ENCODE assay signal across 22 cellular contexts in genomic region chr15:38212759-38213158, GRCh38.
"Had no signal": no experiment of that assay in that cellular context is flagged by ENCODE, and none has a peak within 500 bp of the region (broad histone marks: within the 10 kb centered on the region; RNA-seq: fewer than 3 reads in every experiment).

No MANE protein-coding gene starts in this region.

- H3K4me1 Mint-ChIP-seq: activated CD4-positive, alpha-beta T cell treated with anti-CD3 and anti-CD28 coated beads, Interleukin-2, amount 10 ng/mL, durations not matched to agents 24 days and 14 days; activated naive CD4-positive, alpha-beta T cell treated with anti-CD3 and anti-CD28 coated beads, Interleukin-2, amount 10 ng/mL, durations not matched to agents 7 days and 5 days had no signal

- H3K4me3 Mint-ChIP-seq: activated CD4-positive, alpha-beta T cell treated with anti-CD3 and anti-CD28 coated beads, Interleukin-2, amount 10 ng/mL, durations not matched to agents 24 days and 14 days; activated naive CD4-positive, alpha-beta T cell treated with anti-CD3 and anti-CD28 coated beads, Interleukin-2, amount 10 ng/mL, durations not matched to agents 7 days and 5 days; activated naive CD8-positive, alpha-beta T cell treated with anti-CD3 and anti-CD28 coated beads for 36 hours; activated T-cell treated with anti-CD3 and anti-CD28 coated beads, Interleukin-2, amount 50 U/mL, for 72 hours had no signal

- H3K36me3 ChIP-seq: brain microvascular endothelial cell, cardiac muscle cell, SJCRH30 had no signal

- H3K36me3 Mint-ChIP-seq: activated naive CD4-positive, alpha-beta T cell treated with anti-CD3 and anti-CD28 coated beads, Interleukin-2, amount 10 ng/mL, durations not matched to agents 7 days and 5 days; activated naive CD8-positive, alpha-beta T cell treated with anti-CD3 and anti-CD28 coated beads for 36 hours had no signal

- H3K27ac Mint-ChIP-seq: activated CD4-positive, alpha-beta T cell treated with anti-CD3 and anti-CD28 coated beads, Interleukin-2, amount 10 ng/mL, durations not matched to agents 24 days and 14 days; activated naive CD4-positive, alpha-beta T cell treated with anti-CD3 and anti-CD28 coated beads, Interleukin-2, amount 10 ng/mL, durations not matched to agents 7 days and 5 days; activated naive CD8-positive, alpha-beta T cell treated with anti-CD3 and anti-CD28 coated beads for 36 hours; activated T-cell treated with anti-CD3 and anti-CD28 coated beads, Interleukin-2, amount 50 U/mL, for 72 hours; activated T-helper 2 cell treated with anti-CD3 and anti-CD28 coated beads, Interferon-gamma antibody, Interleukin-2, Interleukin-4, amounts not matched to agents 10 μg/mL and 5 μg/mL and 100 μg/mL, durations not matched to agents 14 hours and 24 hours and 36 hours had no signal

- H3K9me3 ChIP-seq: SJCRH30 had no signal

- H3K27me3 ChIP-seq: brain microvascular endothelial cell, cardiac muscle cell, SJCRH30 had no signal

- H3K9me3 Mint-ChIP-seq: activated CD4-positive, alpha-beta T cell treated with anti-CD3 and anti-CD28 coated beads, Interleukin-2, amount 10 ng/mL, durations not matched to agents 24 days and 14 days; activated naive CD4-positive, alpha-beta T cell treated with anti-CD3 and anti-CD28 coated beads, Interleukin-2, amount 10 ng/mL, durations not matched to agents 7 days and 5 days; activated naive CD8-positive, alpha-beta T cell treated with anti-CD3 and anti-CD28 coated beads for 36 hours; activated T-cell treated with anti-CD3 and anti-CD28 coated beads, Interleukin-2, amount 50 U/mL, for 72 hours; activated T-helper 2 cell treated with anti-CD3 and anti-CD28 coated beads, Interferon-gamma antibody, Interleukin-2, Interleukin-4, amounts not matched to agents 10 μg/mL and 5 μg/mL and 100 μg/mL, durations not matched to agents 14 hours and 24 hours and 36 hours had no signal

- H3K4me3 ChIP-seq: cardiac muscle cell, SJCRH30 had no signal

- DNase-seq: activated CD4-positive, alpha-beta T cell treated with anti-CD3 and anti-CD28 coated beads, Interleukin-2, amount 10 ng/mL, durations not matched to agents 24 days and 14 days; activated CD4-positive, alpha-beta T cell treated with anti-CD3 and anti-CD28 coated beads, Interleukin-2, amount 50 U/mL, for 48 hours; activated gamma-delta T cell treated with Interleukin-2 at 50 U/mL for 16 hours; activated naive CD4-positive, alpha-beta T cell treated with anti-CD3 and anti-CD28 coated beads, Interleukin-2, amount 10 ng/mL, durations not matched to agents 7 days and 5 days; activated naive CD8-positive, alpha-beta T cell treated with anti-CD3 and anti-CD28 coated beads for 36 hours; activated T-cell treated with anti-CD3 and anti-CD28 coated beads for 4 hours; activated T-cell treated with anti-CD3 and anti-CD28 coated beads, Interleukin-2, amount 50 U/mL, for 72 hours; brain microvascular endothelial cell; MM.1S; NCI-H1105; NCI-H1436; NCI-H1694 treated with DMSO at 0.1 percent for 48 hours; NCI-H2081; NCI-H510A treated with DMSO at 0.1 percent for 48 hours; NCI-H69; NK-92 treated with Interleukin-12 subunit alpha and Interleukin-12 subunit beta, amount 100 ng/mL, for 24 hours; OCI-M1; RPMI8226; SJCRH30; SW 1271 had no signal

- H3K27ac ChIP-seq: brain microvascular endothelial cell, cardiac muscle cell, SJCRH30 had no signal
